21 cellular contexts compared by ENCODE assay signal in the genomic region with DNA sequence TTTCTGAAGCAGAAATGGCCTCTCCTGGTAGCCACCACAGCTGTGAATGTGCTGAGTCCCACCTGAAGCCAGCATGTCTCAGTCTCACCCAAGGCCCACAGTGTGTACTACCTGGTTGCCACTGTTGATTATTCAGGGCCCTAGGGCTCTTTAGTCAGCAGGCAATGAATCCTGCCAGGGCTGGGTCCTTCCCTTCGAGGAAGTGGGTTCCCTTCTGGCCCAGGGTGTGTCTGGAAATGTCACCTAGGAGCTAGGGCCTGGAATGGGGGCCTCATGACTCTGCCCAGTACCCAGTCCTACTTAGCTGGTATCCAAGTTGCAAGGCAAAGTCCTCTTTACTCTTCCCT.
A peak's percentile ranks its signal among the peaks of the same experiment; 100 is the strongest.
DNase-seq lines count a peak whose midpoint lies in the region; ATAC-seq, FAIRE-seq and TF ChIP-seq lines count a peak whose summit lies in the region.
"Had no signal": no experiment of that assay in that cellular context is flagged by ENCODE, and none has a peak within 500 bp of the region (broad histone marks: within the 10 kb centered on the region; RNA-seq: fewer than 3 reads in every experiment).

No MANE protein-coding gene starts in this region.

- no peak for ATAC-seq in activated T-helper 17 cell treated with anti-CD3 and anti-CD28 coated beads, Interleukin-2, amount 50 U/mL, for 72 hours (replicated peaks)
- ATAC-seq: naive thymus-derived CD4-positive, alpha-beta T cell had no signal

- H3K9me3 Mint-ChIP-seq in activated T-helper 17 cell treated with anti-CD3 and anti-CD28 coated beads, Interleukin-2, amount 50 U/mL, for 72 hours: no peaks in the 10 kb centered on the region
- H3K9me3 Mint-ChIP-seq: activated T-cell treated with anti-CD3 and anti-CD28 coated beads, Interleukin-2, amount 50 U/mL, for 24 hours had no signal

- TF ChIP-seq POLR2A in sigmoid colon (IDR thresholded peaks at IDR 0.05): no peak

- H3K27ac Mint-ChIP-seq in activated T-helper 17 cell treated with anti-CD3 and anti-CD28 coated beads, Interleukin-2, amount 50 U/mL, for 72 hours: peak overlapping the region; percentile 29
- H3K27ac Mint-ChIP-seq: activated T-cell treated with anti-CD3 and anti-CD28 coated beads, Interleukin-2, amount 50 U/mL, for 24 hours; naive thymus-derived CD4-positive, alpha-beta T cell had no signal

- peaks cover 8% of the 10 kb centered on the region for H3K4me1 Mint-ChIP-seq in activated T-helper 17 cell treated with anti-CD3 and anti-CD28 coated beads, Interleukin-2, amount 50 U/mL, for 72 hours

- 78% methylated on average over 1 of the region's 1 CpG for WGBS in HUES64
- WGBS in small intestine, 3 donors: 38 to 60% (median 47%) methylated on average over 1 of the region's 1 CpG
- WGBS in sigmoid colon, 2 donors: 22 to 68% methylated on average over 1 of the region's 1 CpG

- H3K27me3 Mint-ChIP-seq in activated T-helper 17 cell treated with anti-CD3 and anti-CD28 coated beads, Interleukin-2, amount 50 U/mL, for 72 hours: no peaks in the 10 kb centered on the region
- H3K27me3 Mint-ChIP-seq: activated T-cell treated with anti-CD3 and anti-CD28 coated beads, Interleukin-2, amount 50 U/mL, for 24 hours; naive thymus-derived CD4-positive, alpha-beta T cell had no signal

- no peak for TF ChIP-seq CTCF in sigmoid colon (IDR thresholded peaks at IDR 0.05)

- H3K4me3 ChIP-seq in HUES64 (ENCODE audit: low read length): no peak overlapping the region
- H3K4me3 ChIP-seq in iPS-20b (ENCODE audit: low read length): no peak overlapping the region
- H3K4me3 ChIP-seq in small intestine (ENCODE audit: low read depth in 1 of 2, low read length in 2 of 2): no peak overlapping the region
- no peak overlapping the region for H3K4me3 ChIP-seq in sigmoid colon
- H3K4me3 ChIP-seq: hepatocyte, K562, right atrium auricular region had no signal

- no peak for TF ChIP-seq EP300 in sigmoid colon (IDR thresholded peaks at IDR 0.05)

- H3K36me3 ChIP-seq in HUES64 (ENCODE audit: insufficient read depth, low read length) (peaks cover 26% of the 10 kb centered on the region), iPS-20b (ENCODE audit: insufficient read depth, low read depth, low read length) (peaks cover 13% of the 10 kb centered on the region), small intestine (ENCODE audit: control insufficient read depth in 2 of 2, insufficient read depth in 2 of 2, low read length in 2 of 2) (peaks cover 0 to 5% of the 10 kb centered on the region in 2 donors), sigmoid colon (peaks cover 0 to 11% (median 0%) of the 10 kb centered on the region in 4 donors)
- H3K36me3 ChIP-seq: right atrium auricular region had no signal

- peaks cover 85% of the 10 kb centered on the region for H3K36me3 Mint-ChIP-seq in activated T-helper 17 cell treated with anti-CD3 and anti-CD28 coated beads, Interleukin-2, amount 50 U/mL, for 72 hours (ENCODE audit: low read depth)

- no peak overlapping the region for H3K4me3 Mint-ChIP-seq in activated T-helper 17 cell treated with anti-CD3 and anti-CD28 coated beads, Interleukin-2, amount 50 U/mL, for 72 hours
- H3K4me3 Mint-ChIP-seq: activated T-cell treated with anti-CD3 and anti-CD28 coated beads, Interleukin-2, amount 50 U/mL, for 24 hours; naive thymus-derived CD4-positive, alpha-beta T cell had no signal

- no peak for FAIRE-seq in small intestine (lab: Jason Lieb, UNC)
- FAIRE-seq: islet of Langerhans had no signal

- intact Hi-C loops in sigmoid colon (cut with DNase I): no loop called here

- H3K9ac ChIP-seq in HUES64 (ENCODE audit: low read depth, low read length) (no peak overlapping the region), iPS-20b (ENCODE audit: low read depth, low read length) (peak overlapping the region; percentile 25; the same call in 1 of the 2 replicates)

- H3K27ac ChIP-seq in HUES64 (ENCODE audit: low read depth, low read length) (peak overlapping the region; percentile 17; the same call in 1 of the 2 replicates), iPS-20b (ENCODE audit: low read length) (peak overlapping the region; percentile 60), small intestine (ENCODE audit: low read depth in 1 of 2, low read length in 1 of 2) (no peak overlapping the region), sigmoid colon (no peak overlapping the region)
- H3K27ac ChIP-seq: C4-2B, hepatocyte, right atrium auricular region had no signal

- peaks cover 22% of the 10 kb centered on the region for H3K4me1 ChIP-seq in HUES64 (ENCODE audit: insufficient read depth, low read length)
- peaks cover 16% of the 10 kb centered on the region; the same call in 1 of the 2 replicates for H3K4me1 ChIP-seq in iPS-20b (ENCODE audit: insufficient read depth, low read length)
- no peaks in the 10 kb centered on the region for H3K4me1 ChIP-seq in small intestine (ENCODE audit: control insufficient read depth in 2 of 2, insufficient read depth in 1 of 2, low read depth in 1 of 2, low read length in 1 of 2)
- no peaks in the 10 kb centered on the region for H3K4me1 ChIP-seq in sigmoid colon
- H3K4me1 ChIP-seq: right atrium auricular region had no signal

- H3K27me3 ChIP-seq in HUES64 (ENCODE audit: insufficient read depth, low read length) (no peaks in the 10 kb centered on the region), iPS-20b (ENCODE audit: insufficient read depth, low read length) (no peaks in the 10 kb centered on the region), small intestine (ENCODE audit: control insufficient read depth in 2 of 2, insufficient read depth in 2 of 2, low read length in 2 of 2) (no peaks in the 10 kb centered on the region), sigmoid colon (no peaks in the 10 kb centered on the region)
- H3K27me3 ChIP-seq: hepatocyte, right atrium auricular region had no signal

- DNase-seq in small intestine: peak; percentile 11
- DNase-seq in activated CD4-positive, alpha-beta T cell treated with anti-CD3 and anti-CD28 coated beads for 4 hours: no peak
- DNase-seq in sigmoid colon: no peak
- no peak for DNase-seq in NCI-H1436 (lab: John Stamatoyannopoulos, UW)
- no peak for DNase-seq in NCI-H2171 treated with DMSO at 0.1 percent for 48 hours (lab: John Stamatoyannopoulos, UW)
- DNase-seq: activated naive CD4-positive, alpha-beta T cell treated with Interleukin-2 at 50 U/mL for 16 hours; activated T-cell treated with anti-CD3 and anti-CD28 coated beads, Interleukin-2, amount 50 U/mL, for 24 hours; amygdala; foreskin melanocyte; naive thymus-derived CD4-positive, alpha-beta T cell; NCI-H1694; NCI-H526 treated with DMSO at 0.1 percent for 48 hours; T1000 had no signal

- H3K9me3 ChIP-seq in HUES64 (ENCODE audit: insufficient read depth, low read depth, low read length) (no peaks in the 10 kb centered on the region), iPS-20b (ENCODE audit: insufficient read depth, low read depth, low read length) (no peaks in the 10 kb centered on the region), small intestine (ENCODE audit: control insufficient read depth, low read depth) (no peaks in the 10 kb centered on the region), sigmoid colon (no peaks in the 10 kb centered on the region)
- H3K9me3 ChIP-seq: right atrium auricular region had no signal

Comparison
In these comparisons a context has a peak if more than half of its experiments do, and no peak if none do; other contexts are left out.
1. H3K27ac ChIP-seq: peak in HUES64 (single experiment) and iPS-20b (single experiment); none in small intestine (0 of 2) and sigmoid colon (0 of 4).